In genomic region chrX:97320305-97320704, GRCh38 we compare ENCODE assay signal across 27 cellular contexts.
"Had no signal": no experiment of that assay in that cellular context is flagged by ENCODE, and none has a peak within 500 bp of the region (broad histone marks: within the 10 kb centered on the region; RNA-seq: fewer than 3 reads in every experiment).

No MANE protein-coding gene starts in this region.

- H3K27me3 ChIP-seq: stomach, suprapubic skin, testis, thyroid gland, tibial artery, tibial nerve, transverse colon, upper lobe of left lung, upper lobe of right lung, uterus, vagina had no signal

- DNase-seq: stimulated activated CD4-positive, alpha-beta T cell treated with anti-CD3 and anti-CD28 coated beads, Interleukin-2, amount 100 ng/mL, for 48 hours; stimulated activated CD4-positive, alpha-beta T cell treated with anti-CD3 and anti-CD28 coated beads, Interleukin-4, amount 100 ng/mL, for 1 hour; stimulated activated CD4-positive, alpha-beta T cell treated with anti-CD3 and anti-CD28 coated beads, Interleukin-4, amount 100 ng/mL, for 24 hours; stimulated activated CD4-positive, alpha-beta T cell treated with anti-CD3 and anti-CD28 coated beads, Interleukin-4, amount 100 ng/mL, for 4 hours; stimulated activated CD8-positive, alpha-beta memory T cell treated with anti-CD3 and anti-CD28 coated beads, Interleukin-4, amount 100 ng/mL, for 48 hours; stimulated activated naive B cell treated with anti-CD40 and anti-IgM and Interleukin-4, amounts not matched to agents 10 μg/mL and 1 μg/mL and 100 μg/mL, for 72 hours; stimulated activated naive CD4-positive, alpha-beta T cell; stimulated activated naive CD4-positive, alpha-beta T cell treated with Interleukin-2 at 50 U/mL for 16 hours; stimulated activated naive CD8-positive, alpha-beta T cell treated with anti-CD3 and anti-CD28 coated beads, Interleukin-15, amount 100 ng/mL, for 72 hours; stimulated activated naive CD8-positive, alpha-beta T cell treated with anti-CD3 and anti-CD28 coated beads, Interleukin-15, Interleukin-2, amounts not matched to agents 100 U/mL and 50 U/mL, for 24 hours; stomach; substantia nigra; testis; thyroid gland; tibial artery; transverse colon; trophoblast cell; upper lobe of left lung; upper lobe of right lung; uterus had no signal

- H3K4me3 ChIP-seq: stomach, suprapubic skin, testis, thoracic aorta, thyroid gland, tibial artery, tibial nerve, transverse colon, upper lobe of left lung, upper lobe of right lung, uterus, vagina had no signal

- H3K36me3 ChIP-seq: stomach, suprapubic skin, thoracic aorta, thyroid gland, tibial artery, tibial nerve, transverse colon, upper lobe of left lung, upper lobe of right lung, uterus, vagina had no signal

- H3K4me1 ChIP-seq: stomach, suprapubic skin, testis, thyroid gland, tibial artery, tibial nerve, transverse colon, upper lobe of left lung, upper lobe of right lung, uterus, vagina had no signal

- FAIRE-seq: urothelium cell line had no signal

- ATAC-seq: stimulated activated effector memory CD8-positive, alpha-beta T cell treated with anti-CD3 and anti-CD28 coated beads, Interleukin-12 subunit alpha, Interleukin-12 subunit beta, amount 100 ng/mL, for 72 hours; stimulated activated memory B cell treated with anti-CD40 and anti-IgM and Interleukin-4, amounts not matched to agents 10 μg/mL and 1 μg/mL and 100 μg/mL, for 72 hours; stimulated activated naive B cell treated with anti-CD40 and anti-IgM and Interleukin-4, amounts not matched to agents 10 μg/mL and 1 μg/mL and 100 μg/mL, for 72 hours; stimulated activated naive CD8-positive, alpha-beta T cell treated with anti-CD3 and anti-CD28 coated beads, Interleukin-15, amount 100 ng/mL, for 72 hours; stimulated activated naive CD8-positive, alpha-beta T cell treated with anti-CD3 and anti-CD28 coated beads, Interleukin-15, Interleukin-2, amounts not matched to agents 100 U/mL and 50 U/mL, for 24 hours; upper lobe of right lung had no signal

- H3K9me3 ChIP-seq: stomach, suprapubic skin, testis, thoracic aorta, thyroid gland, tibial artery, tibial nerve, transverse colon, upper lobe of left lung, upper lobe of right lung, uterus, vagina had no signal

- H3K27ac ChIP-seq: stomach, suprapubic skin, testis, thoracic aorta, thyroid gland, tibial artery, tibial nerve, transverse colon, upper lobe of left lung, upper lobe of right lung, uterus, vagina had no signal
